6 cellular contexts compared by ENCODE assay signal in genomic region chrX:97320305-97320704, GRCh38.
"Had no signal": no experiment of that assay in that cellular context is flagged by ENCODE, and none has a peak within 500 bp of the region (broad histone marks: within the 10 kb centered on the region; RNA-seq: fewer than 3 reads in every experiment).

No MANE protein-coding gene starts in this region.

- H3K4me3 ChIP-seq: K562 had no signal

- H3K27ac ChIP-seq: HL-60 had no signal

- FAIRE-seq: HTR-8/SVneo, K562 had no signal

- ATAC-seq: K562 had no signal

- DNase-seq: IMR-90, KBM-7, KG1 had no signal
